2 cellular contexts compared by ENCODE assay signal in the genomic region with DNA sequence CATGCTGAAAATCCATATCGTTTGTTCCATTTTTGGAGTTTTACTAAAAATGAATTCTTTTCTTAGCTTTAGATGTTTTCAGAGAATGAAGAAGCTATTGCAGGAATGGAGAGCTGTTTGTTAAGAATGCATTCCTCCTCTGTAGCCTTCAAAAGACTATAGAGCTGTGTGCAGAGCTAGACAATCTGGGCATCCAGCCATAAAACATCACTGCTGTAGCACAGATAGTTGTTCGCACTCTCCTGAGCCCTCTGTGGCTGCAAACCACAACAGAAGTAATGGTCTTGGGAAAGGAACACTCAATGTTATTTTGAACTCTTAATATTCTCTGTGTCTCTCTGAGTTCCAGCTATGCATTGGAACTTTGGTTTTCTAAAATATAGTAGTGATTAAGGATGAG.
TF ChIP-seq lines count a peak whose summit lies in the region.

No MANE protein-coding gene starts in this region.

TF ChIP-seq in A549, 52 proteins besides CTCF, POLR2A, EP300 and RAD21 (continued from another document):
- TF ChIP-seq EHF (CRISPR knock-in tag; IDR thresholded peaks at IDR 0.05): no peak
- TF ChIP-seq JUNB (IDR thresholded peaks at IDR 0.05): no peak
- TF ChIP-seq, protein P1, sequence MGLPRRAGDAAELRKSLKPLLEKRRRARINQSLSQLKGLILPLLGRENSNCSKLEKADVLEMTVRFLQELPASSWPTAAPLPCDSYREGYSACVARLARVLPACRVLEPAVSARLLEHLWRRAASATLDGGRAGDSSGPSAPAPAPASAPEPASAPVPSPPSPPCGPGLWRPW (IDR thresholded peaks at IDR 0.05): no peak
- TF ChIP-seq KDM1A (IDR thresholded peaks at IDR 0.05; ENCODE audit: low read depth): no peak
- no peak for TF ChIP-seq CHD4 (IDR thresholded peaks at IDR 0.05; ENCODE audit: borderline replicate concordance)
- no peak for TF ChIP-seq ELK1 (IDR thresholded peaks at IDR 0.05; ENCODE audit: low read depth, low read length)
- TF ChIP-seq PHF8 (IDR thresholded peaks at IDR 0.05; ENCODE audit: borderline replicate concordance, low read depth): no peak
- no peak for TF ChIP-seq TFCP2L1 (CRISPR knock-in tag; IDR thresholded peaks at IDR 0.05)
- TF ChIP-seq POLR2AphosphoS2 (conservative IDR thresholded peaks at IDR 0.05; ENCODE audit: low read length): no peak
- TF ChIP-seq NPAS2 (CRISPR knock-in tag; IDR thresholded peaks at IDR 0.05; ENCODE audit: borderline replicate concordance): no peak
- TF ChIP-seq HDAC2 (IDR thresholded peaks at IDR 0.05): no peak

TF ChIP-seq in SK-N-SH, 30 proteins besides CTCF, POLR2A, EP300 and RAD21 (continued from another document):
- TF ChIP-seq SIN3A (IDR thresholded peaks at IDR 0.05; ENCODE audit: borderline replicate concordance, low read depth, low read length) (0 out of 2 replicates have a peak, but pooled peaks have one; percentile 18), MXI1 (IDR thresholded peaks at IDR 0.05; ENCODE audit: low read depth, low read length) (peak; percentile 56; the same call in 1 of the 2 replicates), GATA2 (CRISPR knock-in tag; IDR thresholded peaks at IDR 0.05) (no peak), RFX5 (IDR thresholded peaks at IDR 0.05; ENCODE audit: low read length) (0 out of 2 replicates have a peak, but pooled peaks have one; percentile 44), YY1 (IDR thresholded peaks at IDR 0.05; ENCODE audit: low read depth) (no peak), NFIC (IDR thresholded peaks at IDR 0.05; ENCODE audit: borderline replicate concordance) (peak; percentile 86)
- TF ChIP-seq, protein P2, sequence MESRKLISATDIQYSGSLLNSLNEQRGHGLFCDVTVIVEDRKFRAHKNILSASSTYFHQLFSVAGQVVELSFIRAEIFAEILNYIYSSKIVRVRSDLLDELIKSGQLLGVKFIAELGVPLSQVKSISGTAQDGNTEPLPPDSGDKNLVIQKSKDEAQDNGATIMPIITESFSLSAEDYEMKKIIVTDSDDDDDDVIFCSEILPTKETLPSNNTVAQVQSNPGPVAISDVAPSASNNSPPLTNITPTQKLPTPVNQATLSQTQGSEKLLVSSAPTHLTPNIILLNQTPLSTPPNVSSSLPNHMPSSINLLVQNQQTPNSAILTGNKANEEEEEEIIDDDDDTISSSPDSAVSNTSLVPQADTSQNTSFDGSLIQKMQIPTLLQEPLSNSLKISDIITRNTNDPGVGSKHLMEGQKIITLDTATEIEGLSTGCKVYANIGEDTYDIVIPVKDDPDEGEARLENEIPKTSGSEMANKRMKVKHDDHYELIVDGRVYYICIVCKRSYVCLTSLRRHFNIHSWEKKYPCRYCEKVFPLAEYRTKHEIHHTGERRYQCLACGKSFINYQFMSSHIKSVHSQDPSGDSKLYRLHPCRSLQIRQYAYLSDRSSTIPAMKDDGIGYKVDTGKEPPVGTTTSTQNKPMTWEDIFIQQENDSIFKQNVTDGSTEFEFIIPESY (IDR thresholded peaks at IDR 0.05; ENCODE audit: borderline replicate concordance, low read depth): no peak
